8 cellular contexts compared by ENCODE assay signal in the genomic region with DNA sequence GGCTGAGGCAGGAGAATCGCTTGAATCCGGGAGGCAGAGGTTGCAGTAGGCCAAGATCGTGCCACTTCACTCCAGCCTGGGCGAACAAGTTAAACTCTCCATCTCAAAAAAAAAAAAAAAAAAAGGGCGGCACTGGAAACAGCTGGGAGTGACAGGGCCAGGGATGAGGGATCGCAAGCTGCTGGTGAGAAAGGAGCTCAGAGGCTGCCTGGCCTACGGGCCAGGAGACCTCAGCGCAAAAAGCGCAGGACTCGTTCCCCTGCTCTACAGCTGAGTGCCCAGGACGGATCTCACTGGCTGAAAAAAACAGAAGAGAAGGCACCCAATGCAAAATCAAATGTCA. TPM values are rescaled to one million over a fixed set of nuclear protein-coding genes. Genes with fewer than 3 reads are reported as not detected.
DNase-seq lines count a peak whose midpoint lies in the region; ATAC-seq, FAIRE-seq and TF ChIP-seq lines count a peak whose summit lies in the region.

No MANE protein-coding gene starts in this region.

- no peak for FAIRE-seq in frontal cortex (lab: Jason Lieb, UNC)

- DNase-seq in D341Med (ENCODE audit: low spot score), result peak; percentile 63
- DNase-seq in HCEC 1CT, result peak; percentile 34
- no peak for DNase-seq in Panc1 (ENCODE audit: low read depth, low spot score)
- no peak for DNase-seq in effector memory CD4-positive, alpha-beta T cell
- DNase-seq in mesenchymal stem cell, result peak; percentile 67
- peak; percentile 46 for DNase-seq in ureter (ENCODE audit: low spot score)
- DNase-seq in putamen (ENCODE audit: low spot score), result no peak
- no peak for DNase-seq in frontal cortex (ENCODE audit: low spot score in 2 of 2)

- H3K23ac ChIP-seq in mesenchymal stem cell (ENCODE audit: low read length in 2 of 2), result no peak overlapping the region

- peak overlapping the region in 1 of 2 experiments; percentile 68 for H3K14ac ChIP-seq in mesenchymal stem cell (ENCODE audit: low read length in 2 of 2)

- ATAC-seq in Panc1, result peak; percentile 29

- peaks cover 18% of the 10 kb centered on the region for H3K4me1 ChIP-seq in Panc1 (ENCODE audit: control insufficient read depth, insufficient read depth, low read length)
- H3K4me1 ChIP-seq in effector memory CD4-positive, alpha-beta T cell (ENCODE audit: control insufficient read depth, insufficient read depth, low read length, poor library complexity, severe bottlenecking), result peaks cover 17% of the 10 kb centered on the region
- H3K4me1 ChIP-seq in mesenchymal stem cell (ENCODE audit: control insufficient read depth, insufficient read depth, low read depth, low read length), result peaks cover 9% of the 10 kb centered on the region

- in situ Hi-C loops in Panc1 (cut with HindIII; ENCODE audit: low pct_unique_long_range_greater_than_20kb, low sequenced_read_pairs), result no loop called here

- peak overlapping the region; percentile 35 for H2BK5ac ChIP-seq in mesenchymal stem cell (ENCODE audit: low read depth, low read length, poor library complexity, severe bottlenecking)

- H4K91ac ChIP-seq in mesenchymal stem cell (ENCODE audit: low read length), result peak overlapping the region; percentile 87

- H2BK12ac ChIP-seq in mesenchymal stem cell (ENCODE audit: low read length in 2 of 2), result peak overlapping the region in 1 of 2 experiments; percentile 30

- no peaks in the 10 kb centered on the region for H3K27me3 ChIP-seq in Panc1 (ENCODE audit: control insufficient read depth, insufficient read depth, low read length)
- no peaks in the 10 kb centered on the region for H3K27me3 ChIP-seq in effector memory CD4-positive, alpha-beta T cell (replicated peaks; ENCODE audit: control insufficient read depth, insufficient read depth, low read length, poor library complexity, severe bottlenecking)
- H3K27me3 ChIP-seq in mesenchymal stem cell (ENCODE audit: control insufficient read depth in 1 of 2, insufficient read depth in 1 of 2, low read length in 2 of 2), result no peaks in the 10 kb centered on the region

- peak overlapping the region; percentile 89 for H2AFZ ChIP-seq in mesenchymal stem cell (ENCODE audit: low read depth, low read length)

- H3K27ac ChIP-seq in Panc1 (ENCODE audit: low read length) (peak overlapping the region; percentile 91), mesenchymal stem cell (ENCODE audit: low read length, poor library complexity, severe bottlenecking) (peak overlapping the region; percentile 43)
- peak overlapping the region; percentile 81 for H3K27ac ChIP-seq in effector memory CD4-positive, alpha-beta T cell (ENCODE audit: insufficient read depth, low read length, poor library complexity, severe bottlenecking)

- CTCF ChIA-PET in Panc1 (lab: Charles Lee), result no interaction called here

- intact Hi-C loops in Panc1 (cut with micrococcal nuclease; ENCODE audit: unreplicated experiment), result no loop called here

- peak overlapping the region; percentile 96 for H3K4me2 ChIP-seq in mesenchymal stem cell (ENCODE audit: low read length, poor library complexity, severe bottlenecking)

- peaks cover 9% of the 10 kb centered on the region for H3K79me1 ChIP-seq in mesenchymal stem cell (replicated peaks; ENCODE audit: low read length, poor library complexity, severe bottlenecking)

- H3K4me3 ChIP-seq in Panc1 (ENCODE audit: low read depth in 2 of 2, low read length in 2 of 2) (peak overlapping the region; percentile 80 to 90), mesenchymal stem cell (ENCODE audit: insufficient read depth in 1 of 2, low read depth in 1 of 2, low read length in 2 of 2) (peak overlapping the region; percentile 70 to 88)
- peak overlapping the region; percentile 95 for H3K4me3 ChIP-seq in effector memory CD4-positive, alpha-beta T cell (ENCODE audit: insufficient read depth, low read depth, low read length, poor library complexity, severe bottlenecking)

- H2AK5ac ChIP-seq in mesenchymal stem cell (ENCODE audit: low read length, severe bottlenecking), result no peak overlapping the region

- peak overlapping the region; percentile 69 to 89 for H3K18ac ChIP-seq in mesenchymal stem cell (ENCODE audit: low read depth in 1 of 2, low read length in 2 of 2)

- no TSS peak for BruUV-seq in Panc1 (replicated peaks; lab: Mats Ljungman, UMichigan)

- peak overlapping the region; percentile 92 for H2BK120ac ChIP-seq in mesenchymal stem cell (ENCODE audit: low read depth, low read length)

- no peak for TF ChIP-seq CTCF in Panc1 (IDR thresholded peaks at IDR 0.05)

- POLR2A ChIA-PET in Panc1 (lab: Charles Lee), result interaction anchor here (0.5 kb wide), 1 partner anchor 1719 kb away, joined by 3 read pairs; no protein-coding TSS in a partner anchor

- H3K9me3 ChIP-seq in Panc1 (ENCODE audit: control insufficient read depth, insufficient read depth, low read depth, low read length), result no peaks in the 10 kb centered on the region
- no peaks in the 10 kb centered on the region for H3K9me3 ChIP-seq in effector memory CD4-positive, alpha-beta T cell (ENCODE audit: control insufficient read depth, low read length)
- H3K9me3 ChIP-seq in mesenchymal stem cell (ENCODE audit: control insufficient read depth, low read length), result no peaks in the 10 kb centered on the region

- H3K9ac ChIP-seq in mesenchymal stem cell (ENCODE audit: low read length), result peak overlapping the region; percentile 92

- no peak overlapping the region for H2BK15ac ChIP-seq in mesenchymal stem cell (ENCODE audit: low read depth, poor library complexity, severe bottlenecking)

- H3K36me3 ChIP-seq in Panc1 (ENCODE audit: control insufficient read depth, insufficient read depth, low read length), result peaks cover 9% of the 10 kb centered on the region
- no peaks in the 10 kb centered on the region for H3K36me3 ChIP-seq in effector memory CD4-positive, alpha-beta T cell (ENCODE audit: control insufficient read depth, insufficient read depth, low read length)
- H3K36me3 ChIP-seq in mesenchymal stem cell (ENCODE audit: control insufficient read depth in 1 of 2, insufficient read depth in 2 of 2, low read depth in 1 of 2, low read length in 2 of 2), result peaks cover 0 to 16% of the 10 kb centered on the region in 2 experiments

- peak overlapping the region; percentile 90 for H4K8ac ChIP-seq in mesenchymal stem cell (ENCODE audit: low read length)

- WGBS in mesenchymal stem cell, result 1% methylated on average over 8 of the region's 11 CpGs

- peak overlapping the region; percentile 95 to 96 for H3K4ac ChIP-seq in mesenchymal stem cell (ENCODE audit: low read depth in 1 of 2, low read length in 2 of 2)

RNA-seq across cellular contexts. Expression of gene NUP50, which starts 0.7 kb away (rescaled TPM):
- total RNA-seq in Panc1 (2021; ENCODE audit: unreplicated experiment), result 52.1 TPM
- 19.2 TPM for polyA plus RNA-seq in Panc1 (2012; ENCODE audit: insufficient read length)
- polyA plus RNA-seq in mesenchymal stem cell (2013, experiment 1 of 2), result 31.3 TPM
- 31.6 TPM for polyA plus RNA-seq in mesenchymal stem cell (2013, experiment 2 of 2)
- total RNA-seq in ureter, result 71.0 TPM
- 56.3 TPM for total RNA-seq in frontal cortex

Comparison
In these comparisons a context has a peak if more than half of its experiments do, and no peak if none do; other contexts are left out.
1. DNase-seq: peak in D341Med (single experiment), HCEC 1CT (single experiment), mesenchymal stem cell (single experiment) and ureter (single experiment); none in Panc1 (single experiment), effector memory CD4-positive, alpha-beta T cell (0 of 3), putamen (single experiment) and frontal cortex (0 of 2).
2. Peak in every context shown above with its lines, with median percentiles within 50 percentile points of each other: H3K27ac ChIP-seq and H3K4me3 ChIP-seq.